ENCODE assay signal across 8 cellular contexts in genomic region chr10:110567201-110568054, GRCh38. TPM values are rescaled to one million over a fixed set of nuclear protein-coding genes. Genes with fewer than 3 reads are reported as not detected.
DNase-seq lines count a peak whose midpoint lies in the region; ATAC-seq lines count a peak whose summit lies in the region.

Gene SMC3, plus strand, starts transcription at chr10:110567695. Its CDS starts 122 bp downstream, at chr10:110567817.

- CTCF ChIA-PET in CD8-positive, alpha-beta memory T cell (lab: Charles Lee) = interaction anchor here (0.5 to 1.5 kb wide), 6 partner anchors 9 to 262 kb away, joined by 3 to 4 read pairs (median 3); no protein-coding TSS in a partner anchor

- H3K9me3 ChIP-seq in CD8-positive, alpha-beta memory T cell (ENCODE audit: low read length) = no peaks in the 10 kb centered on the region

- no peaks in the 10 kb centered on the region for H3K36me3 ChIP-seq in CD8-positive, alpha-beta memory T cell (ENCODE audit: insufficient read depth, low read length)

- peaks cover 41% of the 10 kb centered on the region for H3K4me1 ChIP-seq in CD8-positive, alpha-beta memory T cell (ENCODE audit: insufficient read depth, low read length)

- H3K4me3 ChIP-seq in CD8-positive, alpha-beta memory T cell (ENCODE audit: low read length) = peak within 1 kb of the TSS; percentile 98

- peaks cover 11 to 23% of the 10 kb centered on the region in 2 donors for H3K27me3 Mint-ChIP-seq in CD8-positive, alpha-beta memory T cell
- peaks cover 24 to 26% of the 10 kb centered on the region in 2 donors for H3K27me3 Mint-ChIP-seq in effector memory CD8-positive, alpha-beta T cell

- H3K4me1 Mint-ChIP-seq in CD8-positive, alpha-beta memory T cell = peaks cover 43 to 48% (median 46%) of the 10 kb centered on the region in 3 donors
- peaks cover 21% of the 10 kb centered on the region in 2 donors for H3K4me1 Mint-ChIP-seq in effector memory CD8-positive, alpha-beta T cell (ENCODE audit: low read depth in 2 of 2)

- peak; percentile 72 for ATAC-seq in GM19468 (IDR thresholded peaks at IDR 0.05; ENCODE audit: extremely low read depth, unreplicated experiment)
- ATAC-seq in effector memory CD8-positive, alpha-beta T cell (replicated peaks) = peak; percentile 82

- peak within 1 kb of the TSS; percentile 90 to 98 (median 96) for H3K4me3 Mint-ChIP-seq in CD8-positive, alpha-beta memory T cell
- H3K4me3 Mint-ChIP-seq in effector memory CD8-positive, alpha-beta T cell = peak within 1 kb of the TSS; percentile 93 to 98

- POLR2A ChIA-PET in CD8-positive, alpha-beta memory T cell (lab: Charles Lee) = no interaction called here

- H3K36me3 Mint-ChIP-seq in CD8-positive, alpha-beta memory T cell = peaks cover 0 to 26% (median 0%) of the 10 kb centered on the region in 3 donors
- H3K36me3 Mint-ChIP-seq in effector memory CD8-positive, alpha-beta T cell (ENCODE audit: insufficient read depth) = peaks cover 12% of the 10 kb centered on the region

- no peaks in the 10 kb centered on the region for H3K9me3 Mint-ChIP-seq in CD8-positive, alpha-beta memory T cell
- no peaks in the 10 kb centered on the region for H3K9me3 Mint-ChIP-seq in effector memory CD8-positive, alpha-beta T cell

- H3K27me3 ChIP-seq in CD8-positive, alpha-beta memory T cell (ENCODE audit: insufficient read depth, low read length, poor library complexity, severe bottlenecking) = peaks cover 9% of the 10 kb centered on the region

- peak; percentile 86 to 95 (median 92) for DNase-seq in CD8-positive, alpha-beta memory T cell
- DNase-seq in HS-5 (ENCODE audit: low read depth) (peak; percentile 97), medulla oblongata (ENCODE audit: extremely low spot score) (peak; percentile 95)
- DNase-seq in NK-92 treated with Interleukin-12 subunit alpha and Interleukin-12 subunit beta, amount 100 ng/mL, for 24 hours (lab: John Stamatoyannopoulos, UW) = peak; percentile 78
- peak; percentile 79 to 80 for DNase-seq in activated CD8-positive, alpha-beta memory T cell treated with anti-CD3 and anti-CD28 coated beads for 4 hours (ENCODE audit: low read depth in 2 of 2)
- DNase-seq in effector memory CD8-positive, alpha-beta T cell = peak; percentile 89 to 95 (median 90)
- peak; percentile 81 for DNase-seq in stimulated activated CD8-positive, alpha-beta memory T cell treated with anti-CD3 and anti-CD28 coated beads, Interleukin-12 subunit alpha, Interleukin-12 subunit beta, amount 100 ng/mL, for 1 hour (ENCODE audit: low read depth)

- peak within 1 kb of the TSS; percentile 95 to 99 (median 96) for H3K27ac Mint-ChIP-seq in CD8-positive, alpha-beta memory T cell
- H3K27ac Mint-ChIP-seq in effector memory CD8-positive, alpha-beta T cell = peak within 1 kb of the TSS; percentile 98 to 99

- peak within 1 kb of the TSS; percentile 78 for H3K27ac ChIP-seq in CD8-positive, alpha-beta memory T cell (ENCODE audit: low read depth, low read length)

RNA-seq across cellular contexts. Expression of gene SMC3, which starts in this region (rescaled TPM):
- 10 to 100 TPM; 77.7 to 77.9 TPM for total RNA-seq in CD8-positive, alpha-beta memory T cell
- 102 TPM for polyA plus RNA-seq in CD8-positive, alpha-beta memory T cell

Comparison
In these comparisons a context has a peak if more than half of its experiments do, and no peak if none do; other contexts are left out.
1. Peak in every context shown above with its lines: DNase-seq, ATAC-seq, H3K4me3 ChIP-seq and H3K27ac ChIP-seq.